ENCODE assay signal across 1 cellular context in genomic region chr2:96321230-96322103, GRCh38.
A peak's percentile ranks its signal among the peaks of the same experiment; 100 is the strongest.
TF ChIP-seq lines count a peak whose summit lies in the region.

No MANE protein-coding gene starts in this region.

TF ChIP-seq in HepG2, 621 proteins besides CTCF, POLR2A, EP300 and RAD21 (continued from another document and continues in another):
- 0 out of 2 replicates have a peak, but pooled peaks have one; percentile 52 for TF ChIP-seq ATF5 (CRISPR knock-in tag; IDR thresholded peaks at IDR 0.05; ENCODE audit: low read depth)
- TF ChIP-seq PRPF4 (IDR thresholded peaks at IDR 0.05; ENCODE audit: low read depth, low read length, poor library complexity, severe bottlenecking) = peak; percentile 89
- TF ChIP-seq HNRNPL (IDR thresholded peaks at IDR 0.05; ENCODE audit: low read depth, low read length) = peak; percentile 66
- TF ChIP-seq ZEB1 (IDR thresholded peaks at IDR 0.05; ENCODE audit: insufficient replicate concordance, low read depth) = no peak
- TF ChIP-seq, protein P1, sequence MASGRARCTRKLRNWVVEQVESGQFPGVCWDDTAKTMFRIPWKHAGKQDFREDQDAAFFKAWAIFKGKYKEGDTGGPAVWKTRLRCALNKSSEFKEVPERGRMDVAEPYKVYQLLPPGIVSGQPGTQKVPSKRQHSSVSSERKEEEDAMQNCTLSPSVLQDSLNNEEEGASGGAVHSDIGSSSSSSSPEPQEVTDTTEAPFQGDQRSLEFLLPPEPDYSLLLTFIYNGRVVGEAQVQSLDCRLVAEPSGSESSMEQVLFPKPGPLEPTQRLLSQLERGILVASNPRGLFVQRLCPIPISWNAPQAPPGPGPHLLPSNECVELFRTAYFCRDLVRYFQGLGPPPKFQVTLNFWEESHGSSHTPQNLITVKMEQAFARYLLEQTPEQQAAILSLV (CRISPR knock-in tag; IDR thresholded peaks at IDR 0.05; ENCODE audit: borderline replicate concordance) = 0 out of 2 replicates have a peak, but pooled peaks have one; percentile 27
- no peak for TF ChIP-seq STAT5B (CRISPR knock-in tag; IDR thresholded peaks at IDR 0.05)
- TF ChIP-seq, protein P2, sequence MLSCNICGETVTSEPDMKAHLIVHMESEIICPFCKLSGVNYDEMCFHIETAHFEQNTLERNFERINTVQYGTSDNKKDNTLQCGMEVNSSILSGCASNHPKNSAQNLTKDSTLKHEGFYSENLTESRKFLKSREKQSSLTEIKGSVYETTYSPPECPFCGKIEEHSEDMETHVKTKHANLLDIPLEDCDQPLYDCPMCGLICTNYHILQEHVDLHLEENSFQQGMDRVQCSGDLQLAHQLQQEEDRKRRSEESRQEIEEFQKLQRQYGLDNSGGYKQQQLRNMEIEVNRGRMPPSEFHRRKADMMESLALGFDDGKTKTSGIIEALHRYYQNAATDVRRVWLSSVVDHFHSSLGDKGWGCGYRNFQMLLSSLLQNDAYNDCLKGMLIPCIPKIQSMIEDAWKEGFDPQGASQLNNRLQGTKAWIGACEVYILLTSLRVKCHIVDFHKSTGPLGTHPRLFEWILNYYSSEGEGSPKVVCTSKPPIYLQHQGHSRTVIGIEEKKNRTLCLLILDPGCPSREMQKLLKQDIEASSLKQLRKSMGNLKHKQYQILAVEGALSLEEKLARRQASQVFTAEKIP (CRISPR knock-in tag; IDR thresholded peaks at IDR 0.05; ENCODE audit: borderline replicate concordance) = no peak
- TF ChIP-seq ZNF510 (CRISPR knock-in tag; IDR thresholded peaks at IDR 0.05; ENCODE audit: low read depth) = peak; percentile 72; the same call in 1 of the 2 replicates
- no peak for TF ChIP-seq ZNF260 (CRISPR knock-in tag; IDR thresholded peaks at IDR 0.05; ENCODE audit: borderline replicate concordance, low read depth)
- no peak for TF ChIP-seq ZFAT (CRISPR knock-in tag; conservative IDR thresholded peaks at IDR 0.05)
- TF ChIP-seq ZNF143 (CRISPR knock-in tag; IDR thresholded peaks at IDR 0.05) = no peak; the same call in 1 of the 2 replicates
- TF ChIP-seq MTA1 (CRISPR knock-in tag; IDR thresholded peaks at IDR 0.05; ENCODE audit: borderline replicate concordance) = peak; percentile 24; the same call in 1 of the 2 replicates
- TF ChIP-seq, protein P3, sequence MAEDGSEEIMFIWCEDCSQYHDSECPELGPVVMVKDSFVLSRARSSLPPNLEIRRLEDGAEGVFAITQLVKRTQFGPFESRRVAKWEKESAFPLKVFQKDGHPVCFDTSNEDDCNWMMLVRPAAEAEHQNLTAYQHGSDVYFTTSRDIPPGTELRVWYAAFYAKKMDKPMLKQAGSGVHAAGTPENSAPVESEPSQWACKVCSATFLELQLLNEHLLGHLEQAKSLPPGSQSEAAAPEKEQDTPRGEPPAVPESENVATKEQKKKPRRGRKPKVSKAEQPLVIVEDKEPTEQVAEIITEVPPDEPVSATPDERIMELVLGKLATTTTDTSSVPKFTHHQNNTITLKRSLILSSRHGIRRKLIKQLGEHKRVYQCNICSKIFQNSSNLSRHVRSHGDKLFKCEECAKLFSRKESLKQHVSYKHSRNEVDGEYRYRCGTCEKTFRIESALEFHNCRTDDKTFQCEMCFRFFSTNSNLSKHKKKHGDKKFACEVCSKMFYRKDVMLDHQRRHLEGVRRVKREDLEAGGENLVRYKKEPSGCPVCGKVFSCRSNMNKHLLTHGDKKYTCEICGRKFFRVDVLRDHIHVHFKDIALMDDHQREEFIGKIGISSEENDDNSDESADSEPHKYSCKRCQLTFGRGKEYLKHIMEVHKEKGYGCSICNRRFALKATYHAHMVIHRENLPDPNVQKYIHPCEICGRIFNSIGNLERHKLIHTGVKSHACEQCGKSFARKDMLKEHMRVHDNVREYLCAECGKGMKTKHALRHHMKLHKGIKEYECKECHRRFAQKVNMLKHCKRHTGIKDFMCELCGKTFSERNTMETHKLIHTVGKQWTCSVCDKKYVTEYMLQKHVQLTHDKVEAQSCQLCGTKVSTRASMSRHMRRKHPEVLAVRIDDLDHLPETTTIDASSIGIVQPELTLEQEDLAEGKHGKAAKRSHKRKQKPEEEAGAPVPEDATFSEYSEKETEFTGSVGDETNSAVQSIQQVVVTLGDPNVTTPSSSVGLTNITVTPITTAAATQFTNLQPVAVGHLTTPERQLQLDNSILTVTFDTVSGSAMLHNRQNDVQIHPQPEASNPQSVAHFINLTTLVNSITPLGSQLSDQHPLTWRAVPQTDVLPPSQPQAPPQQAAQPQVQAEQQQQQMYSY (CRISPR knock-in tag; IDR thresholded peaks at IDR 0.05) = no peak
- TF ChIP-seq ZNF776 (CRISPR knock-in tag; IDR thresholded peaks at IDR 0.05) = peak; percentile 78; the same call in 1 of the 2 replicates
- TF ChIP-seq ISX (CRISPR knock-in tag; conservative IDR thresholded peaks at IDR 0.05) = no peak
- TF ChIP-seq, protein P4, sequence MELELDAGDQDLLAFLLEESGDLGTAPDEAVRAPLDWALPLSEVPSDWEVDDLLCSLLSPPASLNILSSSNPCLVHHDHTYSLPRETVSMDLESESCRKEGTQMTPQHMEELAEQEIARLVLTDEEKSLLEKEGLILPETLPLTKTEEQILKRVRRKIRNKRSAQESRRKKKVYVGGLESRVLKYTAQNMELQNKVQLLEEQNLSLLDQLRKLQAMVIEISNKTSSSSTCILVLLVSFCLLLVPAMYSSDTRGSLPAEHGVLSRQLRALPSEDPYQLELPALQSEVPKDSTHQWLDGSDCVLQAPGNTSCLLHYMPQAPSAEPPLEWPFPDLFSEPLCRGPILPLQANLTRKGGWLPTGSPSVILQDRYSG (CRISPR knock-in tag; IDR thresholded peaks at IDR 0.05) = no peak
- TF ChIP-seq AFF4 (CRISPR knock-in tag; IDR thresholded peaks at IDR 0.05) = no peak
- TF ChIP-seq PHF8 (CRISPR knock-in tag; IDR thresholded peaks at IDR 0.05) = peak; percentile 52; the same call in 1 of the 2 replicates
- no peak for TF ChIP-seq MTF1 (CRISPR knock-in tag; IDR thresholded peaks at IDR 0.05)
- TF ChIP-seq BHLHE40 (IDR thresholded peaks at IDR 0.05; ENCODE audit: low read length) = no peak
- TF ChIP-seq ZNF501 (CRISPR knock-in tag; IDR thresholded peaks at IDR 0.05) = peak; percentile 79
- peak; percentile 37; the same call in 1 of the 2 replicates for TF ChIP-seq GFI1 (CRISPR knock-in tag; IDR thresholded peaks at IDR 0.05; ENCODE audit: borderline replicate concordance)
- peak; percentile 31; the same call in 1 of the 2 replicates for TF ChIP-seq IKZF5 (CRISPR knock-in tag; IDR thresholded peaks at IDR 0.05)
- no peak for TF ChIP-seq MAZ (IDR thresholded peaks at IDR 0.05; ENCODE audit: borderline replicate concordance, low read depth, low read length)
- 0 out of 2 replicates have a peak, but pooled peaks have one; percentile 45 for TF ChIP-seq MAZ (CRISPR knock-in tag; IDR thresholded peaks at IDR 0.05; ENCODE audit: low read depth)
- TF ChIP-seq, protein P5, sequence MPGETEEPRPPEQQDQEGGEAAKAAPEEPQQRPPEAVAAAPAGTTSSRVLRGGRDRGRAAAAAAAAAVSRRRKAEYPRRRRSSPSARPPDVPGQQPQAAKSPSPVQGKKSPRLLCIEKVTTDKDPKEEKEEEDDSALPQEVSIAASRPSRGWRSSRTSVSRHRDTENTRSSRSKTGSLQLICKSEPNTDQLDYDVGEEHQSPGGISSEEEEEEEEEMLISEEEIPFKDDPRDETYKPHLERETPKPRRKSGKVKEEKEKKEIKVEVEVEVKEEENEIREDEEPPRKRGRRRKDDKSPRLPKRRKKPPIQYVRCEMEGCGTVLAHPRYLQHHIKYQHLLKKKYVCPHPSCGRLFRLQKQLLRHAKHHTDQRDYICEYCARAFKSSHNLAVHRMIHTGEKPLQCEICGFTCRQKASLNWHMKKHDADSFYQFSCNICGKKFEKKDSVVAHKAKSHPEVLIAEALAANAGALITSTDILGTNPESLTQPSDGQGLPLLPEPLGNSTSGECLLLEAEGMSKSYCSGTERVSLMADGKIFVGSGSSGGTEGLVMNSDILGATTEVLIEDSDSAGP (CRISPR knock-in tag; IDR thresholded peaks at IDR 0.05; ENCODE audit: borderline replicate concordance) = peak; percentile 80; the same call in 1 of the 2 replicates
- TF ChIP-seq RXRB (CRISPR knock-in tag; IDR thresholded peaks at IDR 0.05; ENCODE audit: borderline replicate concordance) = 0 out of 2 replicates have a peak, but pooled peaks have one; percentile 1
- peak; percentile 50 for TF ChIP-seq ZNF407 (CRISPR knock-in tag; IDR thresholded peaks at IDR 0.05; ENCODE audit: not compliant biosample characterization)
- peak; percentile 61 for TF ChIP-seq ZNF431 (CRISPR knock-in tag; IDR thresholded peaks at IDR 0.05; ENCODE audit: borderline replicate concordance, low read depth)
- no peak for TF ChIP-seq HNF4G (IDR thresholded peaks at IDR 0.05; ENCODE audit: borderline replicate concordance, low read depth, low read length)
- no peak for TF ChIP-seq HNF4G (CRISPR knock-in tag; IDR thresholded peaks at IDR 0.05; ENCODE audit: borderline replicate concordance, low read depth)
